Comparison of ENCODE assay signal across 19 cellular contexts in the genomic region with DNA sequence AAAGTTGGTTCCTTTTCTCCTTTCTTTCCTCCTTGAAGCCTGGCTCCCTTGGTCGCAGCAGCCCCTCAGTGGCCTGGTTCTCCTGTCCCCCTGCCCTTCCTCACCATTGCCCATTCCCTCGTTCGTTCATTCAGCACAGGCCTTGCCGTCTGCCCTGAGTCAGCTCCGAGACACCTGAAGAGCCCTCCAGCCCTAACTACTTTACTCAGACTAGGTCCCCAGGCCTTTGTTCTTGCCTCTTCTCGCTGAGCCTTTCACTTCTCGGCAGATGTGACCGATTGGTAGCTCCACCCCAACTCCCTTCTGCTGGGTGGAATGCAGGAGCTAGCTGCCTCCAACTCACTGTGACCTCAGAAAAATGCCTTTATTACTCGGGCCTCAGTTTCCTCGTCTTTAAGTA.
"Had no signal": no experiment of that assay in that cellular context is flagged by ENCODE, and none has a peak within 500 bp of the region (broad histone marks: within the 10 kb centered on the region; RNA-seq: fewer than 3 reads in every experiment).

No MANE protein-coding gene starts in this region.

- H3K4me3 Mint-ChIP-seq: immature natural killer cell, neural progenitor cell had no signal

- H3K4me1 Mint-ChIP-seq: immature natural killer cell had no signal

- ATAC-seq: gastroesophageal sphincter, left colon, left ventricle myocardium superior had no signal

- H3K27ac Mint-ChIP-seq: immature natural killer cell, neural progenitor cell had no signal

- DNase-seq: effector memory CD4-positive, alpha-beta T cell; esophagus squamous epithelium; foreskin fibroblast; immature natural killer cell; kidney; left colon; left ventricle myocardium superior; mesendoderm; naive B cell; nucleus accumbens; ovary; small intestine; stimulated activated CD4-positive, alpha-beta T cell treated with anti-CD3 and anti-CD28 coated beads, Interleukin-12 subunit alpha, Interleukin-12 subunit beta, amount 100 ng/mL, for 4 hours; stimulated activated naive CD4-positive, alpha-beta T cell; stomach; substantia nigra; transverse colon had no signal

- H3K9me3 Mint-ChIP-seq: immature natural killer cell, neural progenitor cell had no signal
